ENCODE assay signal across 8 cellular contexts in genomic region chr1:24186711-24186992, GRCh38. TPM values are rescaled to one million over a fixed set of nuclear protein-coding genes. Genes with fewer than 3 reads are reported as not detected.
A peak's percentile ranks its signal among the peaks of the same experiment; 100 is the strongest.
DNase-seq lines count a peak whose midpoint lies in the region; TF ChIP-seq lines count a peak whose summit lies in the region.

No MANE protein-coding gene starts in this region.

- DNase-seq in fibroblast of pulmonary artery (ENCODE audit: low read depth), result no peak
- DNase-seq in progenitor cell of endocrine pancreas (ENCODE audit: low spot score, unreplicated experiment), result no peak
- no peak for DNase-seq in activated gamma-delta T cell (lab: John Stamatoyannopoulos, UW)
- no peak for DNase-seq in GM10266 (ENCODE audit: extremely low spot score)
- no peak for DNase-seq in NCI-H524 treated with DMSO at 0.1 percent for 48 hours (lab: John Stamatoyannopoulos, UW)
- DNase-seq in DMS 273 (lab: John Stamatoyannopoulos, UW; ENCODE audit: unreplicated experiment), result no peak

- no peaks in the 10 kb centered on the region for H3K9me2 ChIP-seq in SU-DHL-6 (replicated peaks; ENCODE audit: insufficient read depth, low read length)

- H3K27ac ChIP-seq in SU-DHL-6 (ENCODE audit: low read depth, low read length), result peak overlapping the region; percentile 100

- H3K27me3 Mint-ChIP-seq in progenitor cell of endocrine pancreas, result peaks cover 3% of the 10 kb centered on the region

- H3K4me3 ChIP-seq in SU-DHL-6 (ENCODE audit: insufficient read depth, low read length, poor library complexity, severe bottlenecking), result peak overlapping the region; percentile 99
- H3K4me3 ChIP-seq in fibroblast of pulmonary artery (replicated peaks; ENCODE audit: low read depth, low read length), result peak overlapping the region; percentile 36

- H3K4me1 ChIP-seq in ES-I3 (ENCODE audit: insufficient read depth, low read length), result peaks cover 5% of the 10 kb centered on the region; the same call in 1 of the 2 replicates

- H3K36me3 ChIP-seq in ES-I3 (ENCODE audit: insufficient read depth, low read length) (no peaks in the 10 kb centered on the region), SU-DHL-6 (ENCODE audit: low read length) (peaks cover 8% of the 10 kb centered on the region; the same call in 1 of the 2 replicates)

- no peaks in the 10 kb centered on the region; the same call in 1 of the 2 replicates for H4K20me1 ChIP-seq in SU-DHL-6 (ENCODE audit: low read depth, low read length)

- TF ChIP-seq CTCF in SU-DHL-6 (IDR thresholded peaks at IDR 0.05; ENCODE audit: insufficient read depth, low read length, poor library complexity, severe bottlenecking) (no peak), fibroblast of pulmonary artery (IDR thresholded peaks at IDR 0.05; ENCODE audit: low read length, missing control alignments) (no peak), progenitor cell of endocrine pancreas (IDR thresholded peaks at IDR 0.05; ENCODE audit: unreplicated experiment) (no peak), GM10266 (IDR thresholded peaks at IDR 0.05; ENCODE audit: control insufficient read depth, insufficient read depth, low read depth, missing control alignments) (no peak)

- peaks cover 3% of the 10 kb centered on the region for H3K36me3 Mint-ChIP-seq in progenitor cell of endocrine pancreas (ENCODE audit: insufficient read depth)

- H3K4me2 ChIP-seq in SU-DHL-6 (ENCODE audit: low read depth, low read length, poor library complexity, severe bottlenecking), result peak overlapping the region; percentile 95

- peaks cover 7% of the 10 kb centered on the region for H3K4me1 Mint-ChIP-seq in progenitor cell of endocrine pancreas (ENCODE audit: low read depth)

- H3K9me3 ChIP-seq in ES-I3 (ENCODE audit: control insufficient read depth, insufficient read depth, low read length), result no peaks in the 10 kb centered on the region
- H3K9me3 ChIP-seq in SU-DHL-6 (ENCODE audit: insufficient read depth, low read length), result no peaks in the 10 kb centered on the region

- peak overlapping the region; percentile 89 for H3K9ac ChIP-seq in ES-I3 (ENCODE audit: low read depth, low read length)
- H3K9ac ChIP-seq in SU-DHL-6 (ENCODE audit: low read length), result peak overlapping the region; percentile 93

- peaks cover 38% of the 10 kb centered on the region for H3F3A ChIP-seq in SU-DHL-6 (ENCODE audit: insufficient read depth)

- H3K4me3 Mint-ChIP-seq in progenitor cell of endocrine pancreas (ENCODE audit: low read depth), result peak overlapping the region; percentile 81

- H3K9me3 Mint-ChIP-seq in progenitor cell of endocrine pancreas (ENCODE audit: low read depth), result no peaks in the 10 kb centered on the region

- H3K27me3 ChIP-seq in SU-DHL-6 (ENCODE audit: low read length), result no peaks in the 10 kb centered on the region

- H3K27ac Mint-ChIP-seq in progenitor cell of endocrine pancreas, result peak overlapping the region; percentile 93

- H2AFZ ChIP-seq in SU-DHL-6 (ENCODE audit: low read depth, low read length, severe bottlenecking), result no peak overlapping the region

- peaks cover 60% of the 10 kb centered on the region for H3K79me2 ChIP-seq in SU-DHL-6 (ENCODE audit: insufficient read depth, low read length)

RNA-seq across cellular contexts. Expression of gene IFNLR1, which starts 0.4 kb away (rescaled TPM):
- total RNA-seq in progenitor cell of endocrine pancreas, result 19.6 and 21.2 TPM in 2 replicates

RNA-seq across cellular contexts. Expression of gene IL22RA1, which starts 43.7 kb away (rescaled TPM):
- total RNA-seq in progenitor cell of endocrine pancreas, result 0.13 and 0.26 TPM in 2 replicates
